In genomic region chr22:36136475-36136874, GRCh38 we compare ENCODE assay signal across 17 cellular contexts. TPM values are rescaled to one million over a fixed set of nuclear protein-coding genes. Genes with fewer than 3 reads are reported as not detected.
DNase-seq lines count a peak whose midpoint lies in the region; ATAC-seq and TF ChIP-seq lines count a peak whose summit lies in the region.
"Had no signal": no experiment of that assay in that cellular context is flagged by ENCODE, and none has a peak within 500 bp of the region (broad histone marks: within the 10 kb centered on the region; RNA-seq: fewer than 3 reads in every experiment).

No MANE protein-coding gene starts in this region.

- H3K4me3 Mint-ChIP-seq in activated CD8-positive, alpha-beta T cell treated with anti-CD3 and anti-CD28 coated beads for 36 hours: no peak overlapping the region
- no peak overlapping the region for H3K4me3 Mint-ChIP-seq in activated CD4-positive, alpha-beta T cell treated with anti-CD3 and anti-CD28 coated beads, Interleukin-2, amount 10 ng/mL, durations not matched to agents 7 days and 5 days
- H3K4me3 Mint-ChIP-seq: CD4-positive, alpha-beta T cell; endodermal cell; naive B cell had no signal

- H3K36me3 ChIP-seq in brain microvascular endothelial cell (replicated peaks) (no peaks in the 10 kb centered on the region), transverse colon (no peaks in the 10 kb centered on the region)
- H3K36me3 ChIP-seq: cardiac muscle cell had no signal

- H3K4me1 Mint-ChIP-seq in activated CD8-positive, alpha-beta T cell treated with anti-CD3 and anti-CD28 coated beads for 36 hours (ENCODE audit: low read depth): peaks cover 17% of the 10 kb centered on the region
- H3K4me1 Mint-ChIP-seq in activated CD4-positive, alpha-beta T cell treated with anti-CD3 and anti-CD28 coated beads, Interleukin-2, amount 10 ng/mL, durations not matched to agents 7 days and 5 days: peaks cover 10% of the 10 kb centered on the region
- H3K4me1 Mint-ChIP-seq: naive B cell had no signal

- POLR2A ChIA-PET in activated CD8-positive, alpha-beta T cell treated with anti-CD3 and anti-CD28 coated beads for 36 hours (lab: Charles Lee): no interaction called here
- POLR2A ChIA-PET in activated CD4-positive, alpha-beta T cell treated with anti-CD3 and anti-CD28 coated beads, Interleukin-2, amount 10 ng/mL, durations not matched to agents 7 days and 5 days (lab: Charles Lee): no interaction called here

- no peak for ATAC-seq in activated CD8-positive, alpha-beta T cell treated with anti-CD3 and anti-CD28 coated beads for 36 hours
- ATAC-seq: left lobe of liver had no signal

- H3K27ac ChIP-seq in brain microvascular endothelial cell (no peak overlapping the region), transverse colon (peak overlapping the region in 3 of 4 donors; percentile 32 to 47 (median 42))
- H3K27ac ChIP-seq: cardiac muscle cell, SK-N-MC had no signal

- TF ChIP-seq CTCF in brain microvascular endothelial cell (IDR thresholded peaks at IDR 0.05; ENCODE audit: low read depth, low read length, missing control alignments) (no peak), transverse colon (IDR thresholded peaks at IDR 0.05) (no peak)
- TF ChIP-seq CTCF in activated CD8-positive, alpha-beta T cell treated with anti-CD3 and anti-CD28 coated beads for 36 hours (IDR thresholded peaks at IDR 0.05): no peak

- H3K27me3 ChIP-seq in brain microvascular endothelial cell (replicated peaks) (peaks cover 2% of the 10 kb centered on the region), transverse colon (no peaks in the 10 kb centered on the region)
- H3K27me3 ChIP-seq: cardiac muscle cell, heart right ventricle had no signal

- no peaks in the 10 kb centered on the region for H3K27me3 Mint-ChIP-seq in activated CD8-positive, alpha-beta T cell treated with anti-CD3 and anti-CD28 coated beads for 36 hours
- H3K27me3 Mint-ChIP-seq in activated CD4-positive, alpha-beta T cell treated with anti-CD3 and anti-CD28 coated beads, Interleukin-2, amount 10 ng/mL, durations not matched to agents 7 days and 5 days: no peaks in the 10 kb centered on the region
- H3K27me3 Mint-ChIP-seq: CD4-positive, alpha-beta T cell had no signal

- no peaks in the 10 kb centered on the region for H3K4me1 ChIP-seq in transverse colon

- 67 to 82% methylated on average over 2 to 5 of the region's 5 CpGs for WGBS in transverse colon (ENCODE audit: low coverage in 1 of 2), 2 donors

- no peak overlapping the region for H3K27ac Mint-ChIP-seq in activated CD8-positive, alpha-beta T cell treated with anti-CD3 and anti-CD28 coated beads for 36 hours
- no peak overlapping the region for H3K27ac Mint-ChIP-seq in activated CD4-positive, alpha-beta T cell treated with anti-CD3 and anti-CD28 coated beads, Interleukin-2, amount 10 ng/mL, durations not matched to agents 7 days and 5 days
- H3K27ac Mint-ChIP-seq: endodermal cell had no signal

- peak; percentile 57 for DNase-seq in H4 (ENCODE audit: low spot score)
- DNase-seq in brain microvascular endothelial cell: peak; percentile 11
- DNase-seq in iPS-NIHi7 (ENCODE audit: extremely low spot score): peak; percentile 3
- no peak for DNase-seq in transverse colon
- DNase-seq in OCI-M2 (lab: John Stamatoyannopoulos, UW; ENCODE audit: unreplicated experiment): no peak
- DNase-seq in activated CD8-positive, alpha-beta T cell treated with anti-CD3 and anti-CD28 coated beads for 36 hours: no peak
- no peak for DNase-seq in activated CD4-positive, alpha-beta T cell treated with anti-CD3 and anti-CD28 coated beads, Interleukin-2, amount 10 ng/mL, durations not matched to agents 7 days and 5 days
- DNase-seq: activated gamma-delta T cell treated with Interleukin-2 at 50 U/mL for 16 hours; CD4-positive, alpha-beta T cell; endodermal cell; heart right ventricle; naive B cell; NK-92 treated with Interleukin-12 subunit alpha and Interleukin-12 subunit beta, amount 100 ng/mL, for 24 hours had no signal

- CTCF ChIA-PET in activated CD8-positive, alpha-beta T cell treated with anti-CD3 and anti-CD28 coated beads for 36 hours (lab: Charles Lee): interaction anchor here (1.2 to 3.6 kb wide), 4 partner anchors 12 to 86 kb away, joined by 4 to 24 read pairs (median 11); no protein-coding TSS in a partner anchor
- CTCF ChIA-PET in activated CD4-positive, alpha-beta T cell treated with anti-CD3 and anti-CD28 coated beads, Interleukin-2, amount 10 ng/mL, durations not matched to agents 7 days and 5 days (lab: Charles Lee): interaction anchor here (1.0 to 1.1 kb wide), 2 partner anchors 12 to 26 kb away, joined by 3 to 4 read pairs; no protein-coding TSS in a partner anchor

- in situ Hi-C loops in brain microvascular endothelial cell (cut with HindIII; ENCODE audit: low pct_ligation_motif_present, low sequenced_read_pairs): no loop called here
- in situ Hi-C loops in transverse colon (cut with MboI; ENCODE audit: low pct_ligation_motif_present in 1 of 4, low pct_unique_long_range_greater_than_20kb in 1 of 4, low sequenced_read_pairs in 3 of 4): no loop called here

- H3K4me3 ChIP-seq in brain microvascular endothelial cell (ENCODE audit: low read depth, low read length) (no peak overlapping the region), transverse colon (no peak overlapping the region)
- H3K4me3 ChIP-seq: cardiac muscle cell, heart right ventricle, SK-N-MC had no signal

- peaks cover 13% of the 10 kb centered on the region for H3K36me3 Mint-ChIP-seq in activated CD8-positive, alpha-beta T cell treated with anti-CD3 and anti-CD28 coated beads for 36 hours (ENCODE audit: low read depth)
- H3K36me3 Mint-ChIP-seq in activated CD4-positive, alpha-beta T cell treated with anti-CD3 and anti-CD28 coated beads, Interleukin-2, amount 10 ng/mL, durations not matched to agents 7 days and 5 days (ENCODE audit: low read depth): peaks cover 20% of the 10 kb centered on the region

- TF ChIP-seq EP300 in transverse colon (IDR thresholded peaks at IDR 0.05; ENCODE audit: low read depth): no peak

- TF ChIP-seq POLR2A in transverse colon (IDR thresholded peaks at IDR 0.05): no peak

- no peaks in the 10 kb centered on the region for H3K9me3 ChIP-seq in transverse colon
- H3K9me3 ChIP-seq: heart right ventricle had no signal

- no peaks in the 10 kb centered on the region for H3K9me3 Mint-ChIP-seq in activated CD8-positive, alpha-beta T cell treated with anti-CD3 and anti-CD28 coated beads for 36 hours
- no peaks in the 10 kb centered on the region for H3K9me3 Mint-ChIP-seq in activated CD4-positive, alpha-beta T cell treated with anti-CD3 and anti-CD28 coated beads, Interleukin-2, amount 10 ng/mL, durations not matched to agents 7 days and 5 days
- H3K9me3 Mint-ChIP-seq: CD4-positive, alpha-beta T cell; endodermal cell; naive B cell had no signal

- intact Hi-C loops in transverse colon (cut with DNase I; ENCODE audit: low total_unique reads): no loop called here
- intact Hi-C loops in activated CD8-positive, alpha-beta T cell treated with anti-CD3 and anti-CD28 coated beads for 36 hours (cut with micrococcal nuclease): no loop called here

RNA-seq across cellular contexts. Expression of gene APOL3, which starts 24.1 kb away (rescaled TPM):
- total RNA-seq in H4 (2014; rRNA removed; shearing (Covaris generic)): 7.2 and 9.4 TPM in 2 replicates
- total RNA-seq in transverse colon: 10 to 100 TPM in 3 of 4 donors, 1 to 10 TPM in 1; 8.7 to 53.9 (median 19.4) TPM
- total RNA-seq in activated CD8-positive, alpha-beta T cell treated with anti-CD3 and anti-CD28 coated beads for 36 hours: 10 to 100 TPM; 44.5 to 46.7 TPM
- total RNA-seq in activated CD4-positive, alpha-beta T cell treated with anti-CD3 and anti-CD28 coated beads, Interleukin-2, amount 10 ng/mL, durations not matched to agents 7 days and 5 days: 100 to 1,000 TPM; 139 to 150 TPM
- total RNA-seq: cardiac muscle cell, G401 had no signal

Comparison
In these comparisons a context has a peak if more than half of its experiments do, and no peak if none do; other contexts are left out.
1. DNase-seq: peak in H4 (single experiment), brain microvascular endothelial cell (single experiment) and iPS-NIHi7 (single experiment); none in transverse colon (single experiment), OCI-M2 (single experiment), activated CD8-positive, alpha-beta T cell treated with anti-CD3 and anti-CD28 coated beads for 36 hours (single experiment) and activated CD4-positive, alpha-beta T cell treated with anti-CD3 and anti-CD28 coated beads, Interleukin-2, amount 10 ng/mL, durations not matched to agents 7 days and 5 days (single experiment).